27 cellular contexts compared by ENCODE assay signal in the genomic region with DNA sequence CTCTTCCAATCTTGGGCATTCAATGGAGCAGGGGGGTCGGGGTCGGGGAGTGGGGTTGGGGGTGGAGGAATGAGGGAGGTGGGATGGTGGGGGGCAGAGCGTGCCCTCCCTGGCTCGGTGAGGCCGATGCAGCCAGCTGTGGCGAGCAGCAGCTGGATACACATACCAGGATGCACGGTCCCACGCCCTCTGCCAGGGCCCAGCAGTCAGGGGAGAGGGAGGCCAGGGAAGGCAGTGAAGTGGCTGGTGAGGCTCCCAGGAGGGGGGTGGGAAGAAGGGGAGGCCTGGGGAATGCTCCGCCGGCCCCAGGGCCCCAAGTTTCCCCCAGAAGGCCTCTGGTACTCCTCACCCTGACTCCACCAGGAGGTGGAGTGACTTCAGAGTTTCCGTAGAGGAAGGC.
"Had no signal": no experiment of that assay in that cellular context is flagged by ENCODE, and none has a peak within 500 bp of the region (broad histone marks: within the 10 kb centered on the region; RNA-seq: fewer than 3 reads in every experiment).

No MANE protein-coding gene starts in this region.

- ATAC-seq: effector memory CD8-positive, alpha-beta T cell; left colon; left ventricle myocardium superior; lower lobe of right lung; mucosa of descending colon; natural killer cell treated with Interleukin-12 subunit alpha and Interleukin-12 subunit beta and Interleukin-15 and Interleukin-18, amount 100 ng/mL, for 72 hours; sciatic nerve; stimulated activated effector memory CD8-positive, alpha-beta T cell treated with anti-CD3 and anti-CD28 coated beads, Interleukin-12 subunit alpha, Interleukin-12 subunit beta, amount 100 ng/mL, for 72 hours had no signal

- H3K36me3 ChIP-seq: esophagus squamous epithelium, lower lobe of right lung, neural progenitor cell, prostate gland, right atrium auricular region, tibial artery had no signal

- H3K9ac ChIP-seq: neural progenitor cell had no signal

- H3K4me2 ChIP-seq: neural progenitor cell had no signal

- H3K4me3 ChIP-seq: esophagus squamous epithelium, lower lobe of right lung, mucosa of descending colon, neural progenitor cell, prostate gland, right atrium auricular region, testis, tibial artery had no signal

- DNase-seq: cortex of kidney; effector memory CD8-positive, alpha-beta T cell; erythroblast; esophagus squamous epithelium; foreskin melanocyte; hypothalamus; immature natural killer cell; islet precursor cell; kidney glomerular epithelial cell; left colon; left ventricle myocardium superior; lower lobe of right lung; mucosa of descending colon; naive B cell; nucleus accumbens; stimulated activated CD4-positive, alpha-beta T cell treated with anti-CD3 and anti-CD28 coated beads, Interleukin-2, amount 100 ng/mL, for 24 hours; stimulated activated CD4-positive, alpha-beta T cell treated with anti-CD3 and anti-CD28 coated beads, Interleukin-4, amount 100 ng/mL, for 24 hours; stimulated activated naive CD4-positive, alpha-beta T cell treated with Interleukin-2 at 50 U/mL for 16 hours; substantia nigra; testis; tibial artery had no signal

- H3K4me1 ChIP-seq: lower lobe of right lung, prostate gland, right atrium auricular region, testis, tibial artery had no signal

- H3K9me3 ChIP-seq: esophagus squamous epithelium, lower lobe of right lung, mucosa of descending colon, prostate gland, right atrium auricular region, testis, tibial artery had no signal

- H3K27ac ChIP-seq: esophagus squamous epithelium, lower lobe of right lung, neural progenitor cell, prostate gland, right atrium auricular region, testis, tibial artery had no signal

- H3K27me3 ChIP-seq: neural progenitor cell, right atrium auricular region, testis had no signal
